In the genomic region with DNA sequence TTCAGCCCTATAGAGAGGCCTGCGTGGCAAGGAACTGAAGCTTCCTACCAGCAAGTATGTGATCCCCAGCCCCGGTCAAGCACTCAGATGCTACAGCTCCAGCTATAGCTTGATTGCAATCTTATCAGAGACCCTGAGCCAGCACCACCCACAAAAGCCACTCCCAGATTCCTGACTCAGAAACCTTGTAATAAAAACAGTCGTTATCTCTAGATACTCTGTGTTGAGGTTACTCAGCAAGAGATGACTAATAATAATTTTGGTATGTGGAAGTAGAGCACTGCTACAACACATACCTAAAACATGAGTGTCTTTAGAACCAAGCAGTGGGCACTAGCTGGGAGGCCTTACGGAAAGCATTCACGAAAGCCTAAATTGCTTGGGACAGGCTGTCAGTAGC, we compare ENCODE assay signal across 1 cellular context.
TF ChIP-seq lines count a peak whose summit lies in the region.

No MANE protein-coding gene starts in this region.

TF ChIP-seq in SK-N-SH, 30 proteins besides CTCF, POLR2A, EP300 and RAD21 (continued from another document):
- TF ChIP-seq, protein P1, sequence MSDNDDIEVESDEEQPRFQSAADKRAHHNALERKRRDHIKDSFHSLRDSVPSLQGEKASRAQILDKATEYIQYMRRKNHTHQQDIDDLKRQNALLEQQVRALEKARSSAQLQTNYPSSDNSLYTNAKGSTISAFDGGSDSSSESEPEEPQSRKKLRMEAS (IDR thresholded peaks at IDR 0.05; ENCODE audit: low read depth) = no peak
- TF ChIP-seq TEAD4 (IDR thresholded peaks at IDR 0.05; ENCODE audit: borderline replicate concordance, insufficient read depth) = no peak
- no peak for TF ChIP-seq TCF12 (IDR thresholded peaks at IDR 0.05)
- TF ChIP-seq NRF1 (IDR thresholded peaks at IDR 0.05; ENCODE audit: low read depth, low read length) = no peak
- no peak for TF ChIP-seq GABPA (IDR thresholded peaks at IDR 0.05; ENCODE audit: low read depth)
- TF ChIP-seq YY1 (IDR thresholded peaks at IDR 0.05; ENCODE audit: low read depth) = no peak
TF ChIP-seq in SK-N-SH: peak in this region for 0.
